ENCODE assay signal across 8 cellular contexts in the genomic region with DNA sequence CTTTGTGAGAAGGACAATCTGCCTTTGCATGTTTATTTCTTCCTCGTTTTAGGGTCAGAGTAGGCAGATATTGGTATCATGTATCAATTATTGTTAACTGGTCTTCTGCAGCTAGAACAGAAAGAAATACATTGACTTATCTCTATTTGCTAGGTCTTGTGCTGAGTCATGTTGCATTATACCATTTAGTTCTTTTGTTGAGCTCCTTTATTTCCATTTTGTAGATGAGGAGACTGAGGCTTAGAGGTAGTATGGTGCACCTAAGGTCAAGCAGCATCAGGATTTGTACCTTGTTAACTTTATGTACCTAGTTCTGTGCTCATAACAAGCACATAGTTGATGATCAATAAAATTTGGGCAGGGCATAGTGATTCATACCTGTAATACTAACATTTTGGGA.
"Had no signal": no experiment of that assay in that cellular context is flagged by ENCODE, and none has a peak within 500 bp of the region (broad histone marks: within the 10 kb centered on the region; RNA-seq: fewer than 3 reads in every experiment).

No MANE protein-coding gene starts in this region.

- H2AFZ ChIP-seq: GM23338 had no signal

- H3K4me2 ChIP-seq: GM23338 had no signal

- H3K27ac Mint-ChIP-seq: GM23338, H9 had no signal

- DNase-seq: H9, HCEC 1CT, KG1 had no signal

- ATAC-seq: GM23338 had no signal

- H3K4me3 Mint-ChIP-seq: GM23338, H9, IgD-negative memory B cell had no signal

- H3K9me3 Mint-ChIP-seq: GM23338, H9, IgD-negative memory B cell had no signal

- H3K27me3 Mint-ChIP-seq: IgD-negative memory B cell had no signal

- H3K4me1 Mint-ChIP-seq: H9 had no signal

- H3K4me3 ChIP-seq: GM23338 had no signal

- FAIRE-seq: H1, H54, HTR-8/SVneo had no signal
